ENCODE assay signal across 16 cellular contexts in genomic region chr6:33885121-33886057, GRCh38.
A peak's percentile ranks its signal among the peaks of the same experiment; 100 is the strongest.
DNase-seq lines count a peak whose midpoint lies in the region; ATAC-seq, FAIRE-seq and TF ChIP-seq lines count a peak whose summit lies in the region.
"Had no signal": no experiment of that assay in that cellular context is flagged by ENCODE, and none has a peak within 500 bp of the region (broad histone marks: within the 10 kb centered on the region; RNA-seq: fewer than 3 reads in every experiment).

No MANE protein-coding gene starts in this region.

- no peak for TF ChIP-seq CTCF in HFF-Myc (IDR thresholded peaks at IDR 0.05; ENCODE audit: low read depth, low read length, missing control alignments)

- no peak for FAIRE-seq in urothelium cell line (lab: Jason Lieb, UNC)

- no peak overlapping the region for H3K4me3 ChIP-seq in HFF-Myc (replicated peaks; ENCODE audit: low read depth, low read length)
- H3K4me3 ChIP-seq: dorsolateral prefrontal cortex, GM23338 had no signal

- DNase-seq in HFF-Myc (ENCODE audit: extremely low read depth, low read depth) (peak; percentile 14), glomerular visceral epithelial cell (ENCODE audit: extremely low spot score) (peak; percentile 29), urothelium cell line (ENCODE audit: low spot score) (peak; percentile 69), NCI-H748 treated with DMSO at 0.1 percent for 48 hours (lab: John Stamatoyannopoulos, UW) (no peak)
- DNase-seq: activated CD8-positive, alpha-beta memory T cell treated with anti-CD3 and anti-CD28 coated beads for 24 hours; activated naive CD8-positive, alpha-beta T cell treated with anti-CD3 and anti-CD28 coated beads, Interleukin-2, amount 10 ng/mL, durations not matched to agents 7 days and 5 days; dorsolateral prefrontal cortex; hippocampal formation; NCI-H1092; NCI-H82; T-helper 2 cell had no signal

- ATAC-seq in SK-N-SH treated with all-trans-retinoic acid at 6 μM for 48 hours (peak; percentile 65), HG02840 (IDR thresholded peaks at IDR 0.05; ENCODE audit: low FRiP score, unreplicated experiment) (no peak), HG02981 (IDR thresholded peaks at IDR 0.05; ENCODE audit: unreplicated experiment) (no peak)
- ATAC-seq: GM23338, sciatic nerve had no signal

TF ChIP-seq in SK-N-SH treated with all-trans-retinoic acid at 6 μM for 48 hours, 23 proteins besides CTCF, POLR2A, EP300 and RAD21:
- TF ChIP-seq SNAI2 (CRISPR knock-in tag; IDR thresholded peaks at IDR 0.05) (no peak), ZNF8 (CRISPR knock-in tag; IDR thresholded peaks at IDR 0.05) (no peak), CSDC2 (CRISPR knock-in tag; IDR thresholded peaks at IDR 0.05) (no peak), ZNF565 (CRISPR knock-in tag; conservative IDR thresholded peaks at IDR 0.05; ENCODE audit: low read depth) (no peak), CREB5 (CRISPR knock-in tag; IDR thresholded peaks at IDR 0.05; ENCODE audit: low read depth) (no peak), TCF4 (CRISPR knock-in tag; IDR thresholded peaks at IDR 0.05; ENCODE audit: borderline replicate concordance) (no peak), RARB (CRISPR knock-in tag; IDR thresholded peaks at IDR 0.05) (no peak), POU6F1 (CRISPR knock-in tag; IDR thresholded peaks at IDR 0.05; ENCODE audit: borderline replicate concordance, low read depth) (no peak), ZNF70 (CRISPR knock-in tag; IDR thresholded peaks at IDR 0.05) (no peak), OSR1 (CRISPR knock-in tag; IDR thresholded peaks at IDR 0.05) (no peak), BACH2 (CRISPR knock-in tag; IDR thresholded peaks at IDR 0.05; ENCODE audit: borderline replicate concordance) (no peak), ZFP30 (CRISPR knock-in tag; IDR thresholded peaks at IDR 0.05) (no peak)
- TF ChIP-seq, protein P1, sequence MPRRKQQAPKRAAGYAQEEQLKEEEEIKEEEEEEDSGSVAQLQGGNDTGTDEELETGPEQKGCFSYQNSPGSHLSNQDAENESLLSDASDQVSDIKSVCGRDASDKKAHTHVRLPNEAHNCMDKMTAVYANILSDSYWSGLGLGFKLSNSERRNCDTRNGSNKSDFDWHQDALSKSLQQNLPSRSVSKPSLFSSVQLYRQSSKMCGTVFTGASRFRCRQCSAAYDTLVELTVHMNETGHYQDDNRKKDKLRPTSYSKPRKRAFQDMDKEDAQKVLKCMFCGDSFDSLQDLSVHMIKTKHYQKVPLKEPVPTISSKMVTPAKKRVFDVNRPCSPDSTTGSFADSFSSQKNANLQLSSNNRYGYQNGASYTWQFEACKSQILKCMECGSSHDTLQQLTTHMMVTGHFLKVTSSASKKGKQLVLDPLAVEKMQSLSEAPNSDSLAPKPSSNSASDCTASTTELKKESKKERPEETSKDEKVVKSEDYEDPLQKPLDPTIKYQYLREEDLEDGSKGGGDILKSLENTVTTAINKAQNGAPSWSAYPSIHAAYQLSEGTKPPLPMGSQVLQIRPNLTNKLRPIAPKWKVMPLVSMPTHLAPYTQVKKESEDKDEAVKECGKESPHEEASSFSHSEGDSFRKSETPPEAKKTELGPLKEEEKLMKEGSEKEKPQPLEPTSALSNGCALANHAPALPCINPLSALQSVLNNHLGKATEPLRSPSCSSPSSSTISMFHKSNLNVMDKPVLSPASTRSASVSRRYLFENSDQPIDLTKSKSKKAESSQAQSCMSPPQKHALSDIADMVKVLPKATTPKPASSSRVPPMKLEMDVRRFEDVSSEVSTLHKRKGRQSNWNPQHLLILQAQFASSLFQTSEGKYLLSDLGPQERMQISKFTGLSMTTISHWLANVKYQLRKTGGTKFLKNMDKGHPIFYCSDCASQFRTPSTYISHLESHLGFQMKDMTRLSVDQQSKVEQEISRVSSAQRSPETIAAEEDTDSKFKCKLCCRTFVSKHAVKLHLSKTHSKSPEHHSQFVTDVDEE (CRISPR knock-in tag; IDR thresholded peaks at IDR 0.05): no peak
- TF ChIP-seq, protein P2, sequence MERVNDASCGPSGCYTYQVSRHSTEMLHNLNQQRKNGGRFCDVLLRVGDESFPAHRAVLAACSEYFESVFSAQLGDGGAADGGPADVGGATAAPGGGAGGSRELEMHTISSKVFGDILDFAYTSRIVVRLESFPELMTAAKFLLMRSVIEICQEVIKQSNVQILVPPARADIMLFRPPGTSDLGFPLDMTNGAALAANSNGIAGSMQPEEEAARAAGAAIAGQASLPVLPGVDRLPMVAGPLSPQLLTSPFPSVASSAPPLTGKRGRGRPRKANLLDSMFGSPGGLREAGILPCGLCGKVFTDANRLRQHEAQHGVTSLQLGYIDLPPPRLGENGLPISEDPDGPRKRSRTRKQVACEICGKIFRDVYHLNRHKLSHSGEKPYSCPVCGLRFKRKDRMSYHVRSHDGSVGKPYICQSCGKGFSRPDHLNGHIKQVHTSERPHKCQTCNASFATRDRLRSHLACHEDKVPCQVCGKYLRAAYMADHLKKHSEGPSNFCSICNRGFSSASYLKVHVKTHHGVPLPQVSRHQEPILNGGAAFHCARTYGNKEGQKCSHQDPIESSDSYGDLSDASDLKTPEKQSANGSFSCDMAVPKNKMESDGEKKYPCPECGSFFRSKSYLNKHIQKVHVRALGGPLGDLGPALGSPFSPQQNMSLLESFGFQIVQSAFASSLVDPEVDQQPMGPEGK (CRISPR knock-in tag; IDR thresholded peaks at IDR 0.05; ENCODE audit: borderline replicate concordance): no peak
TF ChIP-seq in SK-N-SH treated with all-trans-retinoic acid at 6 μM for 48 hours: peak in this region for 0.
